In the genomic region with DNA sequence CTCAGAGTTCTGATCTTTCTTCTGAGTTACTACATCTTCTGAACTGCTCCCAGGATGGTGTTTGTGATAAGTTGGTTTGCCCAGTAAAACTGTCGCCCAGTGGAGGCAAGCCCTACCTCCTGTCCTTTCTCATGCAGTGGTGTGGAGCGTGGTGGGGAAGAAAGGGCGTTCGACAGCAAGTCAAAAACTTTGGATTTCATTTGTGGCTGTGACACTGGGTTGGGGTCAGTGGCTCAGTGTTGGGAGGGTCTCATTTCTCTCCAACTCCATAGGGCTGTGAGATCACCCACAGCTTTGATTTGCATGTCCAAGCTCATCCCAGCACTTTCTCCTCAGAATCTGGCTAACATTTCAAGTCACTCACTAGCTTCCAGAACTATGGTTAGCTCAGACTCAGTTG, we compare ENCODE assay signal across 21 cellular contexts. TPM values are rescaled to one million over a fixed set of nuclear protein-coding genes. Genes with fewer than 3 reads are reported as not detected.
DNase-seq lines count a peak whose midpoint lies in the region; ATAC-seq, FAIRE-seq and TF ChIP-seq lines count a peak whose summit lies in the region.
"Had no signal": no experiment of that assay in that cellular context is flagged by ENCODE, and none has a peak within 500 bp of the region (broad histone marks: within the 10 kb centered on the region; RNA-seq: fewer than 3 reads in every experiment).

No MANE protein-coding gene starts in this region.

- no peaks in the 10 kb centered on the region for H3K36me3 ChIP-seq in bronchial epithelial cell (ENCODE audit: control insufficient read depth, insufficient read depth, low read length)
- H3K36me3 ChIP-seq in esophagus muscularis mucosa: no peaks in the 10 kb centered on the region
- H3K36me3 ChIP-seq in psoas muscle (ENCODE audit: insufficient read depth in 1 of 2, low read depth in 1 of 2): no peaks in the 10 kb centered on the region
- no peaks in the 10 kb centered on the region for H3K36me3 ChIP-seq in hepatocyte (replicated peaks; ENCODE audit: insufficient read depth, low read depth)
- H3K36me3 ChIP-seq: HAP-1 had no signal

- peak overlapping the region; percentile 2; the same call in 1 of the 2 replicates for H3K27ac ChIP-seq in C4-2B
- H3K27ac ChIP-seq in esophagus muscularis mucosa (replicated peaks in 1 of 4): no peak overlapping the region
- H3K27ac ChIP-seq in psoas muscle: peak overlapping the region; percentile 62
- no peak overlapping the region for H3K27ac ChIP-seq in hepatocyte

- H3K27me3 ChIP-seq in bronchial epithelial cell (ENCODE audit: control insufficient read depth, insufficient read depth, low read length) (no peaks in the 10 kb centered on the region), esophagus muscularis mucosa (no peaks in the 10 kb centered on the region), psoas muscle (ENCODE audit: insufficient read depth in 3 of 3, low read length in 2 of 3) (no peaks in the 10 kb centered on the region), hepatocyte (no peaks in the 10 kb centered on the region)

- no peak for TF ChIP-seq CTCF in C4-2B (conservative IDR thresholded peaks at IDR 0.05)
- TF ChIP-seq CTCF in bronchial epithelial cell (IDR thresholded peaks at IDR 0.05; ENCODE audit: insufficient read depth, low read length, severe bottlenecking): no peak
- TF ChIP-seq CTCF in esophagus muscularis mucosa (IDR thresholded peaks at IDR 0.05): no peak
- TF ChIP-seq CTCF in psoas muscle (IDR thresholded peaks at IDR 0.05): no peak
- no peak for TF ChIP-seq CTCF in hepatocyte (IDR thresholded peaks at IDR 0.05; ENCODE audit: poor library complexity)

- 95% methylated on average over 4 of the region's 4 CpGs for WGBS in esophagus muscularis mucosa
- WGBS in psoas muscle, 3 donors: 58 to 67% (median 59%) methylated on average over 4 of the region's 4 CpGs
- WGBS in hepatocyte (ENCODE audit: low lambda C conversion rate, missing lambda C conversion rate): 78% methylated on average over 4 of the region's 4 CpGs

- FAIRE-seq in bronchial epithelial cell (lab: Jason Lieb, UNC): peak; percentile 60
- FAIRE-seq: G401.6, GM12892, H54 had no signal

- no peak for TF ChIP-seq POLR2A in esophagus muscularis mucosa (IDR thresholded peaks at IDR 0.05; ENCODE audit: low read depth)

- H3K9me3 ChIP-seq in esophagus muscularis mucosa (no peaks in the 10 kb centered on the region), psoas muscle (no peaks in the 10 kb centered on the region), hepatocyte (ENCODE audit: low read depth) (no peaks in the 10 kb centered on the region)
- H3K9me3 ChIP-seq: Caco-2, HAP-1 had no signal

- no peaks in the 10 kb centered on the region for H3K9me2 ChIP-seq in hepatocyte (replicated peaks; ENCODE audit: insufficient read depth)

- no peak for ATAC-seq in psoas muscle
- ATAC-seq: CD8-positive, alpha-beta T cell had no signal

- H4K20me1 ChIP-seq in hepatocyte (ENCODE audit: insufficient read depth, poor library complexity, severe bottlenecking): no peaks in the 10 kb centered on the region

- H2AFZ ChIP-seq in hepatocyte: no peak overlapping the region

- no peak overlapping the region for H3K4me2 ChIP-seq in hepatocyte
- H3K4me2 ChIP-seq: GM23338 had no signal

- no peaks in the 10 kb centered on the region for H3K79me2 ChIP-seq in hepatocyte

- no peak for DNase-seq in bronchial epithelial cell (ENCODE audit: low read depth)
- peak; percentile 77 for DNase-seq in esophagus muscularis mucosa (ENCODE audit: extremely low spot score)
- no peak for DNase-seq in psoas muscle
- DNase-seq in NOMO-1 treated with dmso at 0.1 percent for 144 hours (lab: John Stamatoyannopoulos, UW; ENCODE audit: unreplicated experiment): no peak
- DNase-seq in posterior vena cava (ENCODE audit: low spot score): no peak
- DNase-seq in amniotic stem cell (lab: John Stamatoyannopoulos, UW): no peak
- DNase-seq in hepatocyte (ENCODE audit: low spot score): no peak
- DNase-seq: Caco-2; CD4-positive, CD25-positive, alpha-beta regulatory T cell; CD8-positive, alpha-beta T cell; DMS153; DND-41; HFFc6 had no signal

- H3K4me1 ChIP-seq in esophagus muscularis mucosa (peaks cover 0 to 8% (median 0%) of the 10 kb centered on the region in 4 donors), psoas muscle (peaks cover 21% of the 10 kb centered on the region), hepatocyte (ENCODE audit: insufficient read depth) (no peaks in the 10 kb centered on the region)
- H3K4me1 ChIP-seq: Caco-2, HAP-1 had no signal

- no peak for TF ChIP-seq EP300 in esophagus muscularis mucosa (IDR thresholded peaks at IDR 0.05)

- H3K4me3 ChIP-seq in bronchial epithelial cell (ENCODE audit: low read depth, low read length) (no peak overlapping the region), esophagus muscularis mucosa (no peak overlapping the region), psoas muscle (peak overlapping the region; percentile 49), hepatocyte (no peak overlapping the region)
- H3K4me3 ChIP-seq: GM23338, HAP-1 had no signal

- intact Hi-C loops in esophagus muscularis mucosa (cut with DNase I) (no loop called here), psoas muscle (cut with DNase I) (loop anchor here in 1 of 2 donors (5.0 kb wide), 1 partner anchor 71 kb away; the partner anchor contains the start of gene SLC22A3), posterior vena cava (cut with DNase I) (no loop called here)

RNA-seq across cellular contexts. Expression of gene SLC22A2, which starts 17.5 kb away (rescaled TPM):
- total RNA-seq in bronchial epithelial cell (not detected in 2 replicates), esophagus muscularis mucosa (under 1 TPM in 1 of 4 donors, not detected in 3; 0.75 TPM), psoas muscle (under 1 TPM; 0.39 to 0.75 (median 0.50) TPM), posterior vena cava (under 1 TPM; 0.37 to 0.43 TPM), hepatocyte (0.43 and 1.2 TPM in 2 replicates)
- polyA plus RNA-seq in psoas muscle (under 1 TPM in 2 of 3 donors, not detected in 1; 0.06 to 0.10 TPM), hepatocyte (0.57 and 1.5 TPM in 2 replicates)
- total RNA-seq: A673; Caco-2; CD4-positive, CD25-positive, alpha-beta regulatory T cell; CD8-positive, alpha-beta T cell; HFFc6 had no signal
- polyA plus RNA-seq: BJ; CD4-positive, CD25-positive, alpha-beta regulatory T cell had no signal

Comparison
In these comparisons a context has a peak if more than half of its experiments do, and no peak if none do; other contexts are left out.
1. H3K27ac ChIP-seq: peak in C4-2B (single experiment) and psoas muscle (single experiment); none in esophagus muscularis mucosa (0 of 4) and hepatocyte (single experiment).